In the genomic region with DNA sequence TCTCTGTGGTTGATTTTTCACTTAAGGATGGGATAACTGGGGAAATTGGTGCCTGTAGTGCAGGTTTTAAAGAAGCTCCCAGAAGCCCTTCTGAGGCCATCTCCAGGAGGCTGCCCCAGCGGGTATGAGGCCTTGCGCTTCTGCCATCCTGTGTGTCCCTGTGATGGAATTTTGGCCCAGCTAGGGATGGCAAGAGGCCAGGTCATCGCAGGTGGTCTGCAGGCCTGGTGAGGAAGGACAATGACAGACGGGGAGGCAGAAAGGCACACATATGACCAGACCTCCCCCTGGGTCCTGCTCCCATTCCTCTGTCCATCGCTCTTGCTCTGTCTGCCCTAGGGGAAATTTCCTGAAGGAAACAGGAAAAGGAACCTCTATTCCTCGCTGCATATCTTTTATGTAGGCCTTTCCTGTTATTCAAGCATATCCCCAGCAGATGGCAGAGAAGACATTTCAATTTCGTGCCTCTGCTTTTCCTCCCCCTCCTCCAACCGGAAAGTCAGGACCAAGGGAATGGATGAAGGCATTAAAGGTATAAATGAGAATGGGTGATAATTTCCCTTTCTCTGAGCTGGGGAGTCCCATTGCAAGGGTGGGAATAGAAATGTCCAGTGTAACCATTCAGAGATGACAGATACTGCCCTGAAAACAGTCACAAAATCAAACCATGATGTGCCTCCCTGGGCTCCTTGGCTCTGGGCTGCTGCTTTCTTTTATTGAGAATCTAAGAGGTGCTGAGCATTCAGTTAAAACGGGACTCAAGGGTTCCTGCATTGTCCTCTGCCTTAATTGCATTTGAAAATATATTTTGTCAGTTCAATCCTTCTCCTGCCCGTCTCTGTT, we compare ENCODE assay signal across 8 cellular contexts. TPM values are rescaled to one million over a fixed set of nuclear protein-coding genes. Genes with fewer than 3 reads are reported as not detected.
DNase-seq lines count a peak whose midpoint lies in the region; ATAC-seq and TF ChIP-seq lines count a peak whose summit lies in the region.

No MANE protein-coding gene starts in this region.

- no peaks in the 10 kb centered on the region for H3K36me3 Mint-ChIP-seq in naive thymus-derived CD8-positive, alpha-beta T cell

- H3K9me2 ChIP-seq in OCI-LY7 (ENCODE audit: insufficient read depth, low read length), result no peaks in the 10 kb centered on the region

- DNase-seq in AG04449 (ENCODE audit: low read depth, low spot score) (peak; percentile 10), GM12864 (ENCODE audit: low read depth) (no peak), OCI-LY7 (ENCODE audit: low spot score) (peak; percentile 27), erythroblast (lab: John Stamatoyannopoulos, UW) (peak; percentile 4 to 43)
- DNase-seq in naive thymus-derived CD8-positive, alpha-beta T cell, result peak in 3 of 10 donors; percentile 47 to 63 (median 57)
- DNase-seq in stimulated activated CD4-positive, alpha-beta T cell treated with anti-CD3 and anti-CD28 coated beads, Interleukin-1b, Interleukin-23, amount 100 ng/mL, for 48 hours, result no peak
- no peak for DNase-seq in activated CD8-positive, alpha-beta memory T cell treated with anti-CD3 and anti-CD28 coated beads for 24 hours

- POLR2A ChIA-PET in AG04449 (lab: Yijun Ruan, JAX) (no interaction called here), OCI-LY7 (lab: Charles Lee) (no interaction called here)
- POLR2A ChIA-PET in naive thymus-derived CD8-positive, alpha-beta T cell (lab: Charles Lee), result interaction anchor here (0.8 to 2.1 kb wide), 5 partner anchors 17 to 31 kb away, joined by 3 to 6 read pairs (median 3); no protein-coding TSS in a partner anchor

- peak overlapping the region in 9 of 10 donors; percentile 69 to 98 (median 84) for H3K27ac Mint-ChIP-seq in naive thymus-derived CD8-positive, alpha-beta T cell

- H3K4me2 ChIP-seq in OCI-LY7 (ENCODE audit: low read length), result no peak overlapping the region

- no peak overlapping the region for H3K4me3 ChIP-seq in AG04449 (ENCODE audit: low read depth, low read length)
- no peak overlapping the region for H3K4me3 ChIP-seq in GM12864 (ENCODE audit: low read depth, low read length)
- H3K4me3 ChIP-seq in OCI-LY7 (ENCODE audit: low read depth, low read length, poor library complexity, severe bottlenecking), result no peak overlapping the region

- no peaks in the 10 kb centered on the region for H3K79me2 ChIP-seq in OCI-LY7 (ENCODE audit: insufficient read depth, low read depth, low read length)

- H3K27ac ChIP-seq in OCI-LY7 (ENCODE audit: low read depth, low read length, poor library complexity, severe bottlenecking), result no peak overlapping the region

- no peaks in the 10 kb centered on the region for H3K36me3 ChIP-seq in OCI-LY7 (ENCODE audit: insufficient read depth, low read length)

- H3K4me1 ChIP-seq in OCI-LY7 (ENCODE audit: insufficient read depth, low read length, poor library complexity, severe bottlenecking), result peaks cover 13% of the 10 kb centered on the region

- H3K4me3 Mint-ChIP-seq in naive thymus-derived CD8-positive, alpha-beta T cell, result peak overlapping the region in 9 of 10 donors; percentile 23 to 68 (median 53)

- H2AFZ ChIP-seq in OCI-LY7 (ENCODE audit: low read length), result no peak overlapping the region

- no peaks in the 10 kb centered on the region for H4K20me1 ChIP-seq in OCI-LY7 (ENCODE audit: insufficient read depth, low read length)

- CTCF ChIA-PET in AG04449 (lab: Yijun Ruan, JAX) (interaction anchor here (0.6 to 2.6 kb wide), 13 partner anchors 9 to 426 kb away, joined by 3 to 33 read pairs (median 4); no protein-coding TSS in a partner anchor), OCI-LY7 (lab: Charles Lee; ENCODE audit: unreplicated experiment) (no interaction called here)

- no peaks in the 10 kb centered on the region for H3K9me3 Mint-ChIP-seq in naive thymus-derived CD8-positive, alpha-beta T cell

- peak; percentile 54 for TF ChIP-seq CTCF in AG04449 (IDR thresholded peaks at IDR 0.05; ENCODE audit: insufficient read depth, low read length, missing control alignments)
- TF ChIP-seq CTCF in GM12864 (IDR thresholded peaks at IDR 0.05; ENCODE audit: low read depth, low read length, missing control alignments), result peak; percentile 57
- peak; percentile 80 for TF ChIP-seq CTCF in OCI-LY7 (conservative IDR thresholded peaks at IDR 0.05; ENCODE audit: low read length)

- ATAC-seq in naive thymus-derived CD8-positive, alpha-beta T cell, result no peak
- ATAC-seq in GM18517 (IDR thresholded peaks at IDR 0.05; ENCODE audit: unreplicated experiment), result no peak

- BruUV-seq in OCI-LY7 (replicated peaks; lab: Mats Ljungman, UMichigan), result no TSS peak

- H3K9me3 ChIP-seq in OCI-LY7 (ENCODE audit: low read length), result no peaks in the 10 kb centered on the region

- intact Hi-C loops in OCI-LY7 (cut with micrococcal nuclease; ENCODE audit: unreplicated experiment), result loop anchor here (1.0 to 2.0 kb wide), 2 partner anchors 48 to 129 kb away; no protein-coding TSS in a partner anchor

- peaks cover 33 to 67% (median 59%) of the 10 kb centered on the region in 4 donors for H3K4me1 Mint-ChIP-seq in naive thymus-derived CD8-positive, alpha-beta T cell

- no peak for TF ChIP-seq POLR2A in erythroblast (IDR thresholded peaks at IDR 0.05; ENCODE audit: low read length)

- peaks cover 0 to 14% (median 7%) of the 10 kb centered on the region in 5 donors for H3K27me3 Mint-ChIP-seq in naive thymus-derived CD8-positive, alpha-beta T cell

RNA-seq across cellular contexts. Expression of a gene that starts 17.6 kb away (rescaled TPM):
- total RNA-seq in OCI-LY7 (2014; rRNA removed; shearing (Covaris generic)), result 83.2 and 140 TPM in 2 replicates
- total RNA-seq in OCI-LY7 (2022), result 56.0 and 65.8 TPM in 2 replicates
- total RNA-seq in naive thymus-derived CD8-positive, alpha-beta T cell, result 100 to 1,000 TPM; 717 to 744 TPM
- 100 to 1,000 TPM; 457 to 626 (median 619) TPM for polyA plus RNA-seq in naive thymus-derived CD8-positive, alpha-beta T cell

RNA-seq across cellular contexts. Expression of a gene that starts 24.7 kb away (rescaled TPM):
- total RNA-seq in OCI-LY7 (2014; rRNA removed; shearing (Covaris generic)), result not detected in 2 replicates
- total RNA-seq in OCI-LY7 (2022), result not detected in 2 replicates
- 1 to 10 TPM; 4.6 to 5.6 TPM for total RNA-seq in naive thymus-derived CD8-positive, alpha-beta T cell
- polyA plus RNA-seq in naive thymus-derived CD8-positive, alpha-beta T cell, result 1 to 10 TPM in 1 of 3 donors, not detected in 2; 1.8 TPM

RNA-seq across cellular contexts. Expression of a gene that starts 48.7 kb away (rescaled TPM):
- total RNA-seq in OCI-LY7 (2014; rRNA removed; shearing (Covaris generic)), result not detected in 2 replicates
- total RNA-seq in OCI-LY7 (2022), result not detected in 2 replicates
- total RNA-seq in naive thymus-derived CD8-positive, alpha-beta T cell, result not detected
- not detected for polyA plus RNA-seq in naive thymus-derived CD8-positive, alpha-beta T cell

Comparison
In these comparisons a context has a peak if more than half of its experiments do, and no peak if none do; other contexts are left out.
1. DNase-seq: peak in AG04449 (single experiment), OCI-LY7 (single experiment) and erythroblast (2 of 2); none in GM12864 (single experiment), stimulated activated CD4-positive, alpha-beta T cell treated with anti-CD3 and anti-CD28 coated beads, Interleukin-1b, Interleukin-23, amount 100 ng/mL, for 48 hours (single experiment) and activated CD8-positive, alpha-beta memory T cell treated with anti-CD3 and anti-CD28 coated beads for 24 hours (single experiment).
2. RNA of a gene that starts 17.6 kb away (total RNA-seq): 717 to 744 TPM in naive thymus-derived CD8-positive, alpha-beta T cell; 56.0 to 140 TPM in OCI-LY7; every median in the first group is over 4 times any median in the second.
3. RNA of a gene that starts 24.7 kb away (total RNA-seq): 4.6 to 5.6 TPM in naive thymus-derived CD8-positive, alpha-beta T cell; not detected in OCI-LY7; every median in the first group is over 4 times any median in the second.
4. Peak in every context shown above with its lines, with median percentiles within 50 percentile points of each other: CTCF ChIP-seq.